Comparison of ENCODE assay signal across 10 cellular contexts in genomic region chr1:174989540-174990181, GRCh38. TPM values are rescaled to one million over a fixed set of nuclear protein-coding genes. Genes with fewer than 3 reads are reported as not detected.
DNase-seq lines count a peak whose midpoint lies in the region; ATAC-seq and TF ChIP-seq lines count a peak whose summit lies in the region.
"Had no signal": no experiment of that assay in that cellular context is flagged by ENCODE, and none has a peak within 500 bp of the region (broad histone marks: within the 10 kb centered on the region; RNA-seq: fewer than 3 reads in every experiment).

No MANE protein-coding gene starts in this region.

- H3K27ac ChIP-seq in testis, result peak overlapping the region; percentile 69 to 84

- no peaks in the 10 kb centered on the region for H3K4me1 ChIP-seq in testis
- H3K4me1 ChIP-seq in mucosa of descending colon (ENCODE audit: low read depth), result no peaks in the 10 kb centered on the region

- H3K27ac Mint-ChIP-seq in T-helper 2 cell treated with Interferon-gamma antibody and Interleukin-4, amounts not matched to agents 5 μg/mL and 100 μg/mL, for 36 hours, result peak overlapping the region; percentile 77
- peak overlapping the region; percentile 72 for H3K27ac Mint-ChIP-seq in activated T-helper 2 cell treated with anti-CD3 and anti-CD28 coated beads, Interferon-gamma antibody, Interleukin-2, Interleukin-4, amounts not matched to agents 10 μg/mL and 5 μg/mL and 100 μg/mL, durations not matched to agents 14 hours and 24 hours and 36 hours

- ATAC-seq in left lobe of liver (peak; percentile 78), mucosa of descending colon (no peak), GM21528 (IDR thresholded peaks at IDR 0.05; ENCODE audit: low FRiP score, unreplicated experiment) (no peak)

- TF ChIP-seq POLR2A in testis (IDR thresholded peaks at IDR 0.05), result no peak

- intact Hi-C loops in activated T-helper 2 cell treated with anti-CD3 and anti-CD28 coated beads, Interferon-gamma antibody, Interleukin-2, Interleukin-4, amounts not matched to agents 10 μg/mL and 5 μg/mL and 100 μg/mL, durations not matched to agents 14 hours and 24 hours and 36 hours (cut with micrococcal nuclease), result loop anchor here (10.0 kb wide), 1 partner anchor 1125 kb away; the partner anchor contains the start of genes GAS5 and ZBTB37
- intact Hi-C loops in testis (cut with DNase I; ENCODE audit: low total_unique reads) (loop anchor here (10.0 kb wide), 1 partner anchor 225 kb away; no protein-coding TSS in a partner anchor), mucosa of descending colon (cut with DNase I, micrococcal nuclease) (loop anchor here in 1 of 2 donors (10.0 kb wide), 1 partner anchor 215 kb away; no protein-coding TSS in a partner anchor)

- no peak for DNase-seq in T-helper 2 cell treated with Interferon-gamma antibody and Interleukin-4, amounts not matched to agents 5 μg/mL and 100 μg/mL, for 36 hours (ENCODE audit: low spot score)
- DNase-seq in T-helper 2 cell (no peak), left lobe of liver (ENCODE audit: low spot score) (peak; percentile 58), testis (peak; percentile 56), mucosa of descending colon (no peak), putamen (ENCODE audit: low spot score) (no peak)
- DNase-seq in activated T-helper 2 cell treated with anti-CD3 and anti-CD28 coated beads, Interferon-gamma antibody, Interleukin-2, Interleukin-4, amounts not matched to agents 10 μg/mL and 5 μg/mL and 100 μg/mL, durations not matched to agents 14 hours and 24 hours and 36 hours (ENCODE audit: low spot score), result no peak
- DNase-seq: 8988T; activated CD4-positive, alpha-beta T cell treated with anti-CD3 and anti-CD28 coated beads for 4 hours had no signal

- TF ChIP-seq CTCF in testis (IDR thresholded peaks at IDR 0.05) (no peak), mucosa of descending colon (IDR thresholded peaks at IDR 0.05) (no peak)

- H3K36me3 Mint-ChIP-seq in T-helper 2 cell treated with Interferon-gamma antibody and Interleukin-4, amounts not matched to agents 5 μg/mL and 100 μg/mL, for 36 hours (ENCODE audit: low read depth), result peaks cover 33% of the 10 kb centered on the region
- H3K36me3 Mint-ChIP-seq in activated T-helper 2 cell treated with anti-CD3 and anti-CD28 coated beads, Interferon-gamma antibody, Interleukin-2, Interleukin-4, amounts not matched to agents 10 μg/mL and 5 μg/mL and 100 μg/mL, durations not matched to agents 14 hours and 24 hours and 36 hours (ENCODE audit: low read depth), result peaks cover 14% of the 10 kb centered on the region

- no peaks in the 10 kb centered on the region for H3K36me3 ChIP-seq in testis (ENCODE audit: low read depth, missing control alignments)
- H3K36me3 ChIP-seq in mucosa of descending colon (ENCODE audit: low read depth), result no peaks in the 10 kb centered on the region

- no peaks in the 10 kb centered on the region for H3K27me3 Mint-ChIP-seq in T-helper 2 cell treated with Interferon-gamma antibody and Interleukin-4, amounts not matched to agents 5 μg/mL and 100 μg/mL, for 36 hours (ENCODE audit: low read depth)
- no peaks in the 10 kb centered on the region for H3K27me3 Mint-ChIP-seq in activated T-helper 2 cell treated with anti-CD3 and anti-CD28 coated beads, Interferon-gamma antibody, Interleukin-2, Interleukin-4, amounts not matched to agents 10 μg/mL and 5 μg/mL and 100 μg/mL, durations not matched to agents 14 hours and 24 hours and 36 hours (ENCODE audit: low read depth)

- no peaks in the 10 kb centered on the region for H3K9me3 Mint-ChIP-seq in T-helper 2 cell treated with Interferon-gamma antibody and Interleukin-4, amounts not matched to agents 5 μg/mL and 100 μg/mL, for 36 hours
- no peaks in the 10 kb centered on the region for H3K9me3 Mint-ChIP-seq in activated T-helper 2 cell treated with anti-CD3 and anti-CD28 coated beads, Interferon-gamma antibody, Interleukin-2, Interleukin-4, amounts not matched to agents 10 μg/mL and 5 μg/mL and 100 μg/mL, durations not matched to agents 14 hours and 24 hours and 36 hours

- H3K4me1 Mint-ChIP-seq in T-helper 2 cell treated with Interferon-gamma antibody and Interleukin-4, amounts not matched to agents 5 μg/mL and 100 μg/mL, for 36 hours (ENCODE audit: low read depth), result peaks cover 25% of the 10 kb centered on the region
- peaks cover 28% of the 10 kb centered on the region for H3K4me1 Mint-ChIP-seq in activated T-helper 2 cell treated with anti-CD3 and anti-CD28 coated beads, Interferon-gamma antibody, Interleukin-2, Interleukin-4, amounts not matched to agents 10 μg/mL and 5 μg/mL and 100 μg/mL, durations not matched to agents 14 hours and 24 hours and 36 hours (ENCODE audit: low read depth)

- 39 to 59% methylated on average over 5 of the region's 5 CpGs for WGBS in testis, 2 donors

- no peaks in the 10 kb centered on the region for H3K27me3 ChIP-seq in testis

- H3K4me3 Mint-ChIP-seq in T-helper 2 cell treated with Interferon-gamma antibody and Interleukin-4, amounts not matched to agents 5 μg/mL and 100 μg/mL, for 36 hours, result peak overlapping the region; percentile 75
- peak overlapping the region; percentile 67 for H3K4me3 Mint-ChIP-seq in activated T-helper 2 cell treated with anti-CD3 and anti-CD28 coated beads, Interferon-gamma antibody, Interleukin-2, Interleukin-4, amounts not matched to agents 10 μg/mL and 5 μg/mL and 100 μg/mL, durations not matched to agents 14 hours and 24 hours and 36 hours (ENCODE audit: low read depth)

- H3K9me3 ChIP-seq in testis (no peaks in the 10 kb centered on the region), mucosa of descending colon (no peaks in the 10 kb centered on the region)

- H3K4me3 ChIP-seq in testis, result no peak overlapping the region
- H3K4me3 ChIP-seq in mucosa of descending colon, result no peak overlapping the region

RNA-seq across cellular contexts. Expression of gene CACYBP, which starts 10.1 kb away (rescaled TPM):
- total RNA-seq in activated T-helper 2 cell treated with anti-CD3 and anti-CD28 coated beads, Interferon-gamma antibody, Interleukin-2, Interleukin-4, amounts not matched to agents 10 μg/mL and 5 μg/mL and 100 μg/mL, durations not matched to agents 14 hours and 24 hours and 36 hours, result 311 and 318 TPM in 2 replicates
- total RNA-seq in left lobe of liver (27.8 TPM), testis (100 to 1,000 TPM in 1 of 2 donors, 10 to 100 TPM in 1; 74.4 to 120 TPM), mucosa of descending colon (100 to 1,000 TPM in 1 of 3 donors, 10 to 100 TPM in 2; 43.6 to 103 (median 67.9) TPM)
- 121 TPM for polyA plus RNA-seq in testis (ENCODE audit: insufficient read depth, low read depth, low replicate concordance)

RNA-seq across cellular contexts. Expression of gene MRPS14, which starts 33.6 kb away (rescaled TPM):
- 31.5 and 32.9 TPM in 2 replicates for total RNA-seq in activated T-helper 2 cell treated with anti-CD3 and anti-CD28 coated beads, Interferon-gamma antibody, Interleukin-2, Interleukin-4, amounts not matched to agents 10 μg/mL and 5 μg/mL and 100 μg/mL, durations not matched to agents 14 hours and 24 hours and 36 hours
- total RNA-seq in left lobe of liver (20.4 TPM), testis (10 to 100 TPM; 30.2 to 31.2 TPM), mucosa of descending colon (10 to 100 TPM; 24.0 to 29.5 (median 26.2) TPM)
- polyA plus RNA-seq in testis (ENCODE audit: insufficient read depth, low read depth, low replicate concordance), result 42.8 TPM

Comparison
In these comparisons a context has a peak if more than half of its experiments do, and no peak if none do; other contexts are left out.
1. DNase-seq: peak in left lobe of liver (single experiment) and testis (single experiment); none in T-helper 2 cell treated with Interferon-gamma antibody and Interleukin-4, amounts not matched to agents 5 μg/mL and 100 μg/mL, for 36 hours (single experiment), T-helper 2 cell (0 of 5), activated T-helper 2 cell treated with anti-CD3 and anti-CD28 coated beads, Interferon-gamma antibody, Interleukin-2, Interleukin-4, amounts not matched to agents 10 μg/mL and 5 μg/mL and 100 μg/mL, durations not matched to agents 14 hours and 24 hours and 36 hours (single experiment), mucosa of descending colon (0 of 3) and putamen (single experiment).